Comparison of ENCODE assay signal across 8 cellular contexts in genomic region chr14:102437997-102438922, GRCh38.
DNase-seq lines count a peak whose midpoint lies in the region; ATAC-seq, FAIRE-seq and TF ChIP-seq lines count a peak whose summit lies in the region.

No MANE protein-coding gene starts in this region.

- DNase-seq in AG20443 (ENCODE audit: low spot score) (peak; percentile 98), H54 (ENCODE audit: insufficient read length, low spot score) (peak; percentile 89), NCI-H524 (lab: John Stamatoyannopoulos, UW) (peak; percentile 78 to 89), right lobe of liver (peak; percentile 85 to 87 (median 86))
- peak; percentile 39 to 42 for DNase-seq in activated CD4-positive, alpha-beta T cell treated with anti-CD3 and anti-CD28 coated beads, Interleukin-2, amount 50 U/mL, for 4 hours
- peak; percentile 64 to 67 for DNase-seq in stimulated activated CD4-positive, alpha-beta T cell treated with anti-CD3 and anti-CD28 coated beads, Interleukin-2, amount 100 ng/mL, for 48 hours

- no peaks in the 10 kb centered on the region for H3K27me3 Mint-ChIP-seq in dendritic cell treated with granulocyte-macrophage colony-stimulating factor and Interleukin-4, amounts not matched to agents 40 ng/mL and 50 ng/mL, for 4 days

- H3K9me3 Mint-ChIP-seq in dendritic cell treated with granulocyte-macrophage colony-stimulating factor and Interleukin-4, amounts not matched to agents 40 ng/mL and 50 ng/mL, for 4 days = no peaks in the 10 kb centered on the region

- H3K27ac Mint-ChIP-seq in dendritic cell treated with granulocyte-macrophage colony-stimulating factor and Interleukin-4, amounts not matched to agents 40 ng/mL and 50 ng/mL, for 4 days = no peak overlapping the region

- peak overlapping the region; percentile 39 for H3K4me3 Mint-ChIP-seq in dendritic cell treated with granulocyte-macrophage colony-stimulating factor and Interleukin-4, amounts not matched to agents 40 ng/mL and 50 ng/mL, for 4 days

- H3K36me3 Mint-ChIP-seq in dendritic cell treated with granulocyte-macrophage colony-stimulating factor and Interleukin-4, amounts not matched to agents 40 ng/mL and 50 ng/mL, for 4 days (ENCODE audit: low read depth) = peaks cover 78% of the 10 kb centered on the region

- H3K9me3 ChIP-seq in right lobe of liver = no peaks in the 10 kb centered on the region

- no peaks in the 10 kb centered on the region for H3K27me3 ChIP-seq in right lobe of liver

- H3K36me3 ChIP-seq in right lobe of liver = peaks cover 0 to 30% (median 8%) of the 10 kb centered on the region in 4 donors

- ATAC-seq in right lobe of liver (peak; percentile 96 to 99 (median 98)), HG02938 (IDR thresholded peaks at IDR 0.05; ENCODE audit: unreplicated experiment) (no peak)

- no peak for TF ChIP-seq POLR2A in H54 (IDR thresholded peaks at IDR 0.05; ENCODE audit: low read depth, low read length)
- TF ChIP-seq POLR2A in right lobe of liver (IDR thresholded peaks at IDR 0.05) = no peak

- peak; percentile 71 to 87 (median 81) for TF ChIP-seq CTCF in right lobe of liver (IDR thresholded peaks at IDR 0.05)

- WGBS in right lobe of liver (ENCODE audit: insufficient coverage, low coverage, low lambda C conversion rate, missing lambda C conversion rate) = 21% methylated on average over 22 of the region's 31 CpGs

- peak; percentile 91 for FAIRE-seq in H54 (lab: Jason Lieb, UNC)

- no peak overlapping the region for H3K27ac ChIP-seq in right lobe of liver

- H3K4me3 ChIP-seq in right lobe of liver = peak overlapping the region in 1 of 3 donors; percentile 28

- H3K4me1 Mint-ChIP-seq in dendritic cell treated with granulocyte-macrophage colony-stimulating factor and Interleukin-4, amounts not matched to agents 40 ng/mL and 50 ng/mL, for 4 days (ENCODE audit: low read depth) = peaks cover 6% of the 10 kb centered on the region

- intact Hi-C loops in dendritic cell treated with granulocyte-macrophage colony-stimulating factor and Interleukin-4, amounts not matched to agents 40 ng/mL and 50 ng/mL, for 4 days (cut with micrococcal nuclease) = loop anchor here (1.0 to 5.0 kb wide), 2 partner anchors 78 to 154 kb away; partner anchors contain the start of gene RCOR1
- intact Hi-C loops in right lobe of liver (cut with DNase I) = loop anchor here in 1 of 2 donors (5.0 kb wide), 1 partner anchor 79 kb away; no protein-coding TSS in a partner anchor

- no peaks in the 10 kb centered on the region for H3K4me1 ChIP-seq in right lobe of liver

Comparison
In these comparisons a context has a peak if more than half of its experiments do, and no peak if none do; other contexts are left out.
1. DNase-seq: peak in every context shown above with its lines; median percentile 98 in AG20443; 89 in H54; 86 in right lobe of liver; 84 in NCI-H524; 66 in stimulated activated CD4-positive, alpha-beta T cell treated with anti-CD3 and anti-CD28 coated beads, Interleukin-2, amount 100 ng/mL, for 48 hours; 40 in activated CD4-positive, alpha-beta T cell treated with anti-CD3 and anti-CD28 coated beads, Interleukin-2, amount 50 U/mL, for 4 hours.